In the genomic region with DNA sequence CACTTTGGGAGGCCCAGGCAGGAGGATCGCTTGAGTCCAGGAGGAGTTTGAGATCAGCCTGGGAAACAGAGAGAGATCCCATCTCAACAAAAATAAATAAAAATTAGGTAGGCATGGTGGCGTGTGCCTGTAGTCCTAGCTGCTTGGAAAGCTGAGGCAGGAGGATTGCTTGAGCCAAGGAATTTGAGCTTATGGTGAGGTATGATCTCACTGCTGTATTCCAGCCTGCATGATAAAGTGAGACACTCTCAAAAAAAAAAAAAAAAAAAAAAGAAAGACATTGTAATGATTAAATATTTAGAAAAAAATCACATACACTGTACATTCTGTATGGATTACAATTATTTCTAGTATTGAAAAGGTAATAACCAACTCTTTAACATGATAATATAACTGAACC, we compare ENCODE assay signal across 1 cellular context.
TF ChIP-seq lines count a peak whose summit lies in the region.

No MANE protein-coding gene starts in this region.

TF ChIP-seq in SK-N-SH treated with all-trans-retinoic acid at 6 μM for 48 hours, 23 proteins besides CTCF, POLR2A, EP300 and RAD21 (continued from another document):
- TF ChIP-seq, protein P1, sequence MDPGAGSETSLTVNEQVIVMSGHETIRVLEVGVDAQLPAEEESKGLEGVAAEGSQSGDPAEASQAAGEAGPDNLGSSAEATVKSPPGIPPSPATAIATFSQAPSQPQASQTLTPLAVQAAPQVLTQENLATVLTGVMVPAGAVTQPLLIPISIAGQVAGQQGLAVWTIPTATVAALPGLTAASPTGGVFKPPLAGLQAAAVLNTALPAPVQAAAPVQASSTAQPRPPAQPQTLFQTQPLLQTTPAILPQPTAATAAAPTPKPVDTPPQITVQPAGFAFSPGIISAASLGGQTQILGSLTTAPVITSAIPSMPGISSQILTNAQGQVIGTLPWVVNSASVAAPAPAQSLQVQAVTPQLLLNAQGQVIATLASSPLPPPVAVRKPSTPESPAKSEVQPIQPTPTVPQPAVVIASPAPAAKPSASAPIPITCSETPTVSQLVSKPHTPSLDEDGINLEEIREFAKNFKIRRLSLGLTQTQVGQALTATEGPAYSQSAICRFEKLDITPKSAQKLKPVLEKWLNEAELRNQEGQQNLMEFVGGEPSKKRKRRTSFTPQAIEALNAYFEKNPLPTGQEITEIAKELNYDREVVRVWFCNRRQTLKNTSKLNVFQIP (CRISPR knock-in tag; IDR thresholded peaks at IDR 0.05; ENCODE audit: borderline replicate concordance, low read depth) = no peak
- no peak for TF ChIP-seq ESRRG (CRISPR knock-in tag; IDR thresholded peaks at IDR 0.05)
- no peak for TF ChIP-seq RARB (CRISPR knock-in tag; IDR thresholded peaks at IDR 0.05)
- TF ChIP-seq, protein P2, sequence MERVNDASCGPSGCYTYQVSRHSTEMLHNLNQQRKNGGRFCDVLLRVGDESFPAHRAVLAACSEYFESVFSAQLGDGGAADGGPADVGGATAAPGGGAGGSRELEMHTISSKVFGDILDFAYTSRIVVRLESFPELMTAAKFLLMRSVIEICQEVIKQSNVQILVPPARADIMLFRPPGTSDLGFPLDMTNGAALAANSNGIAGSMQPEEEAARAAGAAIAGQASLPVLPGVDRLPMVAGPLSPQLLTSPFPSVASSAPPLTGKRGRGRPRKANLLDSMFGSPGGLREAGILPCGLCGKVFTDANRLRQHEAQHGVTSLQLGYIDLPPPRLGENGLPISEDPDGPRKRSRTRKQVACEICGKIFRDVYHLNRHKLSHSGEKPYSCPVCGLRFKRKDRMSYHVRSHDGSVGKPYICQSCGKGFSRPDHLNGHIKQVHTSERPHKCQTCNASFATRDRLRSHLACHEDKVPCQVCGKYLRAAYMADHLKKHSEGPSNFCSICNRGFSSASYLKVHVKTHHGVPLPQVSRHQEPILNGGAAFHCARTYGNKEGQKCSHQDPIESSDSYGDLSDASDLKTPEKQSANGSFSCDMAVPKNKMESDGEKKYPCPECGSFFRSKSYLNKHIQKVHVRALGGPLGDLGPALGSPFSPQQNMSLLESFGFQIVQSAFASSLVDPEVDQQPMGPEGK (CRISPR knock-in tag; IDR thresholded peaks at IDR 0.05; ENCODE audit: borderline replicate concordance) = no peak
- no peak for TF ChIP-seq TOX (CRISPR knock-in tag; IDR thresholded peaks at IDR 0.05; ENCODE audit: borderline replicate concordance)
